ENCODE assay signal across 32 cellular contexts in genomic region chr2:1367584-1367983, GRCh38. TPM values are rescaled to one million over a fixed set of nuclear protein-coding genes. Genes with fewer than 3 reads are reported as not detected.
"Had no signal": no experiment of that assay in that cellular context is flagged by ENCODE, and none has a peak within 500 bp of the region (broad histone marks: within the 10 kb centered on the region; RNA-seq: fewer than 3 reads in every experiment).

No MANE protein-coding gene starts in this region.

- H3K4me1 ChIP-seq: esophagus squamous epithelium, gastroesophageal sphincter, heart right ventricle, left lung, lower lobe of right lung had no signal

- FAIRE-seq: colon, endometrium, frontal cortex, islet of Langerhans, keratinocyte had no signal

- H3K36me3 ChIP-seq: esophagus squamous epithelium, gastroesophageal sphincter, heart right ventricle, left lung, lower lobe of right lung had no signal

- H3K9me3 ChIP-seq: esophagus squamous epithelium, gastroesophageal sphincter, heart right ventricle, left lung, lower lobe of right lung, mucosa of descending colon had no signal

- DNase-seq: effector CD8-positive, alpha-beta T cell; effector memory CD8-positive, alpha-beta T cell; endodermal cell; erythroblast; esophagus squamous epithelium; foreskin fibroblast; glutamatergic neuron; head of caudate nucleus; heart right ventricle; hippocampal formation; left cardiac atrium; left lung; left ventricle myocardium superior; lower lobe of right lung; mesenchymal stem cell; mucosa of descending colon; naive B cell had no signal

- H3K4me3 ChIP-seq: coronary artery, esophagus squamous epithelium, gastroesophageal sphincter, heart right ventricle, left lung, lower lobe of right lung, mucosa of descending colon had no signal

- H3K27me3 ChIP-seq: esophagus squamous epithelium, heart right ventricle had no signal

- H3K27ac ChIP-seq: coronary artery, epithelial cell of prostate, esophagus squamous epithelium, gastroesophageal sphincter, heart right ventricle, left lung, lower lobe of right lung had no signal

- ATAC-seq: effector memory CD8-positive, alpha-beta T cell; esophagus mucosa; gastroesophageal sphincter; heart right ventricle; left cardiac atrium; left lung; left ventricle myocardium superior; lower lobe of right lung; mucosa of descending colon had no signal

RNA-seq across cellular contexts. Expression of gene TPO, which starts 45.7 kb away (rescaled TPM):
- total RNA-seq: dermis microvascular lymphatic vessel endothelial cell, endodermal cell, glomerular endothelial cell, kidney epithelial cell, lung microvascular endothelial cell, mesothelial cell of epicardium, myocyte had no signal
